In genomic region chr4:73589887-73590801, GRCh38 we compare ENCODE assay signal across 1 cellular context.
TF ChIP-seq lines count a peak whose summit lies in the region.

No MANE protein-coding gene starts in this region.

TF ChIP-seq in GM12878, 131 proteins besides CTCF, POLR2A, EP300 and RAD21 (continued from another document and continues in another):
- TF ChIP-seq ZBTB40 (IDR thresholded peaks at IDR 0.05; ENCODE audit: borderline replicate concordance) (peak; percentile 51; the same call in 1 of the 2 replicates), CBFB (IDR thresholded peaks at IDR 0.05; ENCODE audit: low read depth) (no peak), SMAD5 (IDR thresholded peaks at IDR 0.05; ENCODE audit: low read depth) (no peak), FOXK2 (IDR thresholded peaks at IDR 0.05) (no peak), KAT2A (conservative IDR thresholded peaks at IDR 0.05; ENCODE audit: control insufficient read depth, low read depth, low read length) (no peak), RAD51 (IDR thresholded peaks at IDR 0.05) (peak; percentile 65), ZNF24 (IDR thresholded peaks at IDR 0.05) (peak; percentile 84), RFX5 (IDR thresholded peaks at IDR 0.05; ENCODE audit: low read depth, low read length) (no peak), EED (IDR thresholded peaks at IDR 0.05; ENCODE audit: low read depth) (no peak), JUNB (IDR thresholded peaks at IDR 0.05) (peak; percentile 88), ATF2 (IDR thresholded peaks at IDR 0.05; ENCODE audit: low read length) (peak; percentile 89), RCOR1 (conservative IDR thresholded peaks at IDR 0.05; ENCODE audit: low read depth, low read length) (no peak; the same call in 1 of the 2 replicates), IRF4 (IDR thresholded peaks at IDR 0.05; ENCODE audit: low read depth, low read length) (peak; percentile 90), ATF7 (IDR thresholded peaks at IDR 0.05; ENCODE audit: low read depth) (peak; percentile 95), NFYA (IDR thresholded peaks at IDR 0.05; ENCODE audit: borderline replicate concordance, low read depth, low read length) (no peak), MEF2B (IDR thresholded peaks at IDR 0.05; ENCODE audit: partially characterized antibody, poor library complexity, severe bottlenecking) (peak; percentile 91), BCL11A (IDR thresholded peaks at IDR 0.05; ENCODE audit: low read depth, low read length) (peak; percentile 100), IKZF2 (IDR thresholded peaks at IDR 0.05) (peak; percentile 96 to 98), BCLAF1 (IDR thresholded peaks at IDR 0.05) (no peak), POU2F2 (IDR thresholded peaks at IDR 0.05; ENCODE audit: borderline replicate concordance, low read depth, low read length) (peak; percentile 32; the same call in 1 of the 3 replicates), BACH1 (IDR thresholded peaks at IDR 0.05; ENCODE audit: borderline replicate concordance) (peak; percentile 99), MTA3 (IDR thresholded peaks at IDR 0.05; ENCODE audit: borderline replicate concordance, low read length) (peak; percentile 36; the same call in 1 of the 2 replicates), TARDBP (IDR thresholded peaks at IDR 0.05; ENCODE audit: borderline replicate concordance) (no peak), RELA (IDR thresholded peaks at IDR 0.05; ENCODE audit: borderline replicate concordance, partially characterized antibody) (no peak), SMC3 (IDR thresholded peaks at IDR 0.05; ENCODE audit: borderline replicate concordance, low read length) (no peak; the same call in 1 of the 2 replicates), MLLT1 (IDR thresholded peaks at IDR 0.05) (peak; percentile 61; the same call in 1 of the 2 replicates), CHD4 (IDR thresholded peaks at IDR 0.05) (no peak), POLR2AphosphoS2 (IDR thresholded peaks at IDR 0.05; ENCODE audit: low read depth, low read length) (no peak), HDAC6 (IDR thresholded peaks at IDR 0.05; ENCODE audit: unreplicated experiment) (no peak), RUNX3 (IDR thresholded peaks at IDR 0.05; ENCODE audit: low read length) (peak; percentile 74), REST (IDR thresholded peaks at IDR 0.05; ENCODE audit: low read depth, low read length) (no peak), USF1 (IDR thresholded peaks at IDR 0.05; ENCODE audit: borderline replicate concordance, extremely low read length, insufficient read depth, low read depth, low read length) (no peak), ESRRA (IDR thresholded peaks at IDR 0.05; ENCODE audit: low read length) (no peak), SIX5 (IDR thresholded peaks at IDR 0.05; ENCODE audit: low read depth, low read length, severe bottlenecking) (no peak), SKIL (IDR thresholded peaks at IDR 0.05; ENCODE audit: low read depth, poor library complexity, severe bottlenecking) (peak; percentile 93), ZNF207 (IDR thresholded peaks at IDR 0.05; ENCODE audit: borderline replicate concordance) (no peak), TCF12 (IDR thresholded peaks at IDR 0.05; ENCODE audit: low read depth, low read length) (peak; percentile 75), SP1 (IDR thresholded peaks at IDR 0.05; ENCODE audit: low read depth, low read length) (no peak), GATAD2B (conservative IDR thresholded peaks at IDR 0.05; ENCODE audit: low read depth) (peak; percentile 71), BRCA1 (IDR thresholded peaks at IDR 0.05; ENCODE audit: low read depth, low read length) (no peak), TCF3 (IDR thresholded peaks at IDR 0.05; ENCODE audit: borderline replicate concordance, insufficient read depth, low read depth, low read length) (0 out of 2 replicates have a peak, but pooled peaks have one; percentile 12), ZZZ3 (IDR thresholded peaks at IDR 0.05; ENCODE audit: control insufficient read depth, insufficient read length, low read depth) (no peak), CBX3 (IDR thresholded peaks at IDR 0.05; ENCODE audit: borderline replicate concordance, low read depth) (no peak), ZNF217 (IDR thresholded peaks at IDR 0.05) (peak; percentile 98; the same call in 1 of the 2 replicates), ZBTB4 (CRISPR knock-in tag; IDR thresholded peaks at IDR 0.05) (no peak), RB1 (IDR thresholded peaks at IDR 0.05; ENCODE audit: borderline replicate concordance) (no peak; the same call in 1 of the 2 replicates)
